Comparison of ENCODE assay signal across 17 cellular contexts in the genomic region with DNA sequence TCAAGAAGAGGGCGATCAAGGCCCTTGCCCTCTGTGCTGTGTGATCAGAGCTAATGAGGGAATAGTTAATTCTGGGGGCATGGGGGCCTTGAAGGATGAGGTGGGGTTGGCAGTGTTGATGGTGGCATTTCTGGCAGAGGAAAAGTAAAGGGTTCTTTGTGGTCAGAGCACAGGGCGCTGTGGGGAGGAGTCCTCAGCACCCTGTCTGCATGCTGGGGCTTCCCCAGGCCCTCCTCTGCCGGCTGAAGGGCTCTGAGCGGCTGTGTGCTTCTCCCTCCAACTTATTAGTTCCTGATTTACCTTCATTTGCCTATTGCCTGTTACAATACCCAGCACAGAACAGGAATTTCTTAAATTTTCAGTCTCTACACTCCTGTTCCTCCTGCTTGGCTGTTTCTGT. TPM values are rescaled to one million over a fixed set of nuclear protein-coding genes. Genes with fewer than 3 reads are reported as not detected.
DNase-seq lines count a peak whose midpoint lies in the region; ATAC-seq, FAIRE-seq and TF ChIP-seq lines count a peak whose summit lies in the region.
"Had no signal": no experiment of that assay in that cellular context is flagged by ENCODE, and none has a peak within 500 bp of the region (broad histone marks: within the 10 kb centered on the region; RNA-seq: fewer than 3 reads in every experiment).

No MANE protein-coding gene starts in this region.

- intact Hi-C loops in activated B cell treated with CpG ODN at 0.5 μM for 24 hours (cut with micrococcal nuclease) = loop anchor here (1.0 to 5.0 kb wide), 2 partner anchors 8 to 357 kb away; a partner anchor contains a TSS

- peaks cover 6% of the 10 kb centered on the region for H3K4me1 Mint-ChIP-seq in activated B cell treated with CpG ODN at 0.5 μM for 24 hours
- H3K4me1 Mint-ChIP-seq in stimulated activated naive CD8-positive, alpha-beta T cell treated with anti-CD3 and anti-CD28 coated beads, Interleukin-15, amount 100 ng/mL, for 72 hours = no peaks in the 10 kb centered on the region

- peaks cover 35% of the 10 kb centered on the region for H3K27me3 Mint-ChIP-seq in activated B cell treated with CpG ODN at 0.5 μM for 24 hours
- H3K27me3 Mint-ChIP-seq in stimulated activated naive CD8-positive, alpha-beta T cell treated with anti-CD3 and anti-CD28 coated beads, Interleukin-15, amount 100 ng/mL, for 72 hours = peaks cover 8% of the 10 kb centered on the region

- no peaks in the 10 kb centered on the region for H3K36me3 Mint-ChIP-seq in activated B cell treated with CpG ODN at 0.5 μM for 24 hours (ENCODE audit: low read depth)
- H3K36me3 Mint-ChIP-seq: neural progenitor cell had no signal

- peak; percentile 43 for DNase-seq in GM06990 (ENCODE audit: extremely low read depth, insufficient read length)
- DNase-seq in activated B cell treated with CpG ODN at 0.5 μM for 24 hours = peak; percentile 34
- no peak for DNase-seq in stimulated activated naive CD8-positive, alpha-beta T cell treated with anti-CD3 and anti-CD28 coated beads, Interleukin-15, amount 100 ng/mL, for 72 hours
- no peak for DNase-seq in NCI-H1930 (lab: John Stamatoyannopoulos, UW)
- DNase-seq in SIG-M5 (lab: John Stamatoyannopoulos, UW) = no peak
- DNase-seq in frontal cortex (ENCODE audit: low spot score in 2 of 2) = no peak
- DNase-seq: activated T-cell treated with anti-CD3 and anti-CD28 coated beads, Interleukin-2, amount 50 U/mL, for 48 hours; DMS79 treated with DMSO at 0.1 percent for 48 hours; heart right ventricle; left ventricle myocardium inferior; NCI-H1417 treated with DMSO at 0.1 percent for 48 hours; SW 1271 had no signal

- TF ChIP-seq CTCF in GM06990 (IDR thresholded peaks at IDR 0.05; ENCODE audit: insufficient read depth, low read length, poor library complexity, severe bottlenecking) (no peak), activated B cell treated with CpG ODN at 0.5 μM for 24 hours (IDR thresholded peaks at IDR 0.05) (no peak)

- H3K27ac Mint-ChIP-seq in activated B cell treated with CpG ODN at 0.5 μM for 24 hours = no peak overlapping the region
- H3K27ac Mint-ChIP-seq in stimulated activated naive CD8-positive, alpha-beta T cell treated with anti-CD3 and anti-CD28 coated beads, Interleukin-15, amount 100 ng/mL, for 72 hours = no peak overlapping the region
- H3K27ac Mint-ChIP-seq: neural progenitor cell had no signal

- POLR2A ChIA-PET in activated B cell treated with CpG ODN at 0.5 μM for 24 hours (lab: Charles Lee) = interaction anchor here (1.4 kb wide), 1 partner anchor 9 kb away, joined by 3 read pairs; no protein-coding TSS in a partner anchor

- no peak for FAIRE-seq in frontal cortex (lab: Jason Lieb, UNC)
- FAIRE-seq: endothelial cell of umbilical vein had no signal

- H3K27me3 ChIP-seq in GM06990 (replicated peaks; ENCODE audit: control insufficient read depth, insufficient read depth, low read length) = no peaks in the 10 kb centered on the region

- ATAC-seq in GM19397 (IDR thresholded peaks at IDR 0.05; ENCODE audit: unreplicated experiment) = peak; percentile 45
- ATAC-seq in HG02981 (IDR thresholded peaks at IDR 0.05; ENCODE audit: unreplicated experiment) = peak; percentile 63
- peak; percentile 98 for ATAC-seq in activated B cell treated with CpG ODN at 0.5 μM for 24 hours (ENCODE audit: low read depth)
- ATAC-seq in stimulated activated naive CD8-positive, alpha-beta T cell treated with anti-CD3 and anti-CD28 coated beads, Interleukin-15, amount 100 ng/mL, for 72 hours = no peak
- ATAC-seq: heart right ventricle had no signal

- H3K36me3 ChIP-seq in GM06990 (ENCODE audit: control insufficient read depth, insufficient read depth, low read length) = no peaks in the 10 kb centered on the region
- H3K36me3 ChIP-seq: heart right ventricle, left ventricle myocardium inferior had no signal

- CTCF ChIA-PET in activated B cell treated with CpG ODN at 0.5 μM for 24 hours (lab: Charles Lee) = interaction anchor here (1.2 to 1.4 kb wide), 2 partner anchors 14 to 164 kb away, joined by 3 read pairs; no protein-coding TSS in a partner anchor

- H3K4me3 ChIP-seq in GM06990 (replicated peaks; ENCODE audit: low read depth, low read length) = no peak overlapping the region
- H3K4me3 ChIP-seq: heart right ventricle, left ventricle myocardium inferior, neural progenitor cell, skin epidermis had no signal

- H3K9me3 Mint-ChIP-seq in activated B cell treated with CpG ODN at 0.5 μM for 24 hours = no peaks in the 10 kb centered on the region
- no peaks in the 10 kb centered on the region for H3K9me3 Mint-ChIP-seq in stimulated activated naive CD8-positive, alpha-beta T cell treated with anti-CD3 and anti-CD28 coated beads, Interleukin-15, amount 100 ng/mL, for 72 hours

- H3K4me3 Mint-ChIP-seq in activated B cell treated with CpG ODN at 0.5 μM for 24 hours = no peak overlapping the region
- no peak overlapping the region for H3K4me3 Mint-ChIP-seq in stimulated activated naive CD8-positive, alpha-beta T cell treated with anti-CD3 and anti-CD28 coated beads, Interleukin-15, amount 100 ng/mL, for 72 hours
- H3K4me3 Mint-ChIP-seq: neural progenitor cell had no signal

RNA-seq across cellular contexts. Expression of a gene that starts 4.0 kb away (rescaled TPM):
- total RNA-seq in activated B cell treated with CpG ODN at 0.5 μM for 24 hours (0.09 TPM in 1 of 2 replicates, not detected in the other), frontal cortex (38.7 TPM)

Comparison
In these comparisons a context has a peak if more than half of its experiments do, and no peak if none do; other contexts are left out.
1. DNase-seq: peak in GM06990 (single experiment) and activated B cell treated with CpG ODN at 0.5 μM for 24 hours (single experiment); none in stimulated activated naive CD8-positive, alpha-beta T cell treated with anti-CD3 and anti-CD28 coated beads, Interleukin-15, amount 100 ng/mL, for 72 hours (0 of 2), NCI-H1930 (0 of 2), SIG-M5 (single experiment) and frontal cortex (0 of 2).
2. RNA of a gene that starts 4.0 kb away (total RNA-seq): 38.7 TPM in frontal cortex (single experiment); 0.09 TPM in activated B cell treated with CpG ODN at 0.5 μM for 24 hours; every median in the first group is over 10 times any median in the second.